In genomic region chr12:128801879-128802391, GRCh38 we compare ENCODE assay signal across 14 cellular contexts. TPM values are rescaled to one million over a fixed set of nuclear protein-coding genes. Genes with fewer than 3 reads are reported as not detected.
DNase-seq lines count a peak whose midpoint lies in the region; ATAC-seq and TF ChIP-seq lines count a peak whose summit lies in the region.
"Had no signal": no experiment of that assay in that cellular context is flagged by ENCODE, and none has a peak within 500 bp of the region (broad histone marks: within the 10 kb centered on the region; RNA-seq: fewer than 3 reads in every experiment).

No MANE protein-coding gene starts in this region.

- H3K4me1 ChIP-seq in foreskin keratinocyte = peaks cover 5% of the 10 kb centered on the region
- peaks cover 0 to 6% (median 2%) of the 10 kb centered on the region in 4 donors for H3K4me1 ChIP-seq in sigmoid colon

- TF ChIP-seq POLR2A in sigmoid colon (IDR thresholded peaks at IDR 0.05) = no peak

- intact Hi-C loops in sigmoid colon (cut with DNase I) = no loop called here

- H3K9me3 ChIP-seq in SU-DHL-6 (ENCODE audit: insufficient read depth, low read length) (no peaks in the 10 kb centered on the region), sigmoid colon (no peaks in the 10 kb centered on the region)

- H4K20me1 ChIP-seq in SU-DHL-6 (ENCODE audit: low read depth, low read length) = peaks cover 9% of the 10 kb centered on the region; the same call in 1 of the 2 replicates

- peaks cover 45% of the 10 kb centered on the region for H3F3A ChIP-seq in SU-DHL-6 (ENCODE audit: insufficient read depth)

- 69 to 71% methylated on average over 8 of the region's 8 CpGs for WGBS in sigmoid colon, 2 donors

- DNase-seq in foreskin keratinocyte (peak in 1 of 2 donors; percentile 38), sigmoid colon (peak; percentile 14), NCI-H2081 (lab: John Stamatoyannopoulos, UW) (no peak), HuH-7 (ENCODE audit: low spot score) (no peak), NCI-H2029 treated with DMSO at 0.1 percent for 48 hours (lab: John Stamatoyannopoulos, UW) (no peak)
- DNase-seq: activated CD4-positive, alpha-beta memory T cell treated with anti-CD3 and anti-CD28 coated beads for 36 hours; amygdala; foreskin melanocyte; Karpas-422 had no signal

- H3K79me2 ChIP-seq in SU-DHL-6 (ENCODE audit: insufficient read depth, low read length) = peaks cover 64% of the 10 kb centered on the region

- TF ChIP-seq CTCF in SU-DHL-6 (IDR thresholded peaks at IDR 0.05; ENCODE audit: insufficient read depth, low read length, poor library complexity, severe bottlenecking) (no peak), foreskin keratinocyte (conservative IDR thresholded peaks at IDR 0.05) (no peak), sigmoid colon (IDR thresholded peaks at IDR 0.05) (no peak)

- H3K9me2 ChIP-seq in SU-DHL-6 (replicated peaks; ENCODE audit: insufficient read depth, low read length) = no peaks in the 10 kb centered on the region

- H3K27me3 ChIP-seq in SU-DHL-6 (ENCODE audit: low read length) (no peaks in the 10 kb centered on the region), foreskin keratinocyte (no peaks in the 10 kb centered on the region), sigmoid colon (no peaks in the 10 kb centered on the region)

- H2AFZ ChIP-seq in SU-DHL-6 (ENCODE audit: low read depth, low read length, severe bottlenecking) = no peak overlapping the region

- TF ChIP-seq EP300 in sigmoid colon (IDR thresholded peaks at IDR 0.05) = no peak

- ATAC-seq in GM18868 (IDR thresholded peaks at IDR 0.05; ENCODE audit: unreplicated experiment) = peak; percentile 32
- peak; percentile 77 for ATAC-seq in foreskin keratinocyte
- ATAC-seq in GM21423 (IDR thresholded peaks at IDR 0.05; ENCODE audit: unreplicated experiment) = no peak

- no peak overlapping the region for H3K4me2 ChIP-seq in SU-DHL-6 (ENCODE audit: low read depth, low read length, poor library complexity, severe bottlenecking)

- H3K4me3 ChIP-seq in SU-DHL-6 (ENCODE audit: insufficient read depth, low read length, poor library complexity, severe bottlenecking) (no peak overlapping the region), sigmoid colon (no peak overlapping the region)
- H3K4me3 ChIP-seq: SK-N-MC had no signal

- H3K27ac ChIP-seq in SU-DHL-6 (ENCODE audit: low read depth, low read length) (peak overlapping the region; percentile 32), foreskin keratinocyte (peak overlapping the region; percentile 86), sigmoid colon (no peak overlapping the region)
- H3K27ac ChIP-seq: SK-N-MC had no signal

- H3K36me3 ChIP-seq in SU-DHL-6 (ENCODE audit: low read length) (peaks cover 30% of the 10 kb centered on the region), sigmoid colon (peaks cover 10 to 65% (median 41%) of the 10 kb centered on the region in 4 donors)

- H3K9ac ChIP-seq in SU-DHL-6 (ENCODE audit: low read length) = no peak overlapping the region

RNA-seq across cellular contexts. Expression of gene SLC15A4, which starts 21.8 kb away (rescaled TPM):
- total RNA-seq in foreskin keratinocyte (25.9 and 29.0 TPM in 2 replicates), sigmoid colon (10 to 100 TPM; 19.4 to 42.0 (median 24.2) TPM)
- polyA plus RNA-seq in foreskin keratinocyte (15.1 and 15.3 TPM in 2 replicates), sigmoid colon (10 to 100 TPM in 1 of 3 donors, 1 to 10 TPM in 2; 3.6 to 14.0 (median 3.7) TPM)

RNA-seq across cellular contexts. Expression of gene GLT1D1, which starts 51.3 kb away (rescaled TPM):
- not detected in 2 replicates for total RNA-seq in foreskin keratinocyte
- polyA plus RNA-seq in foreskin keratinocyte = not detected in 2 replicates
- under 1 TPM; 0.28 to 0.95 (median 0.43) TPM for total RNA-seq in sigmoid colon
- under 1 TPM; 0.23 to 0.60 (median 0.50) TPM for polyA plus RNA-seq in sigmoid colon
- total RNA-seq: activated CD4-positive, alpha-beta memory T cell treated with anti-CD3 and anti-CD28 coated beads for 36 hours; NCI-H460 had no signal

Comparison
In these comparisons a context has a peak if more than half of its experiments do, and no peak if none do; other contexts are left out.
1. H3K27ac ChIP-seq: peak in SU-DHL-6 (single experiment) and foreskin keratinocyte (single experiment); none in sigmoid colon (0 of 4).